1 cellular context compared by ENCODE assay signal in the genomic region with DNA sequence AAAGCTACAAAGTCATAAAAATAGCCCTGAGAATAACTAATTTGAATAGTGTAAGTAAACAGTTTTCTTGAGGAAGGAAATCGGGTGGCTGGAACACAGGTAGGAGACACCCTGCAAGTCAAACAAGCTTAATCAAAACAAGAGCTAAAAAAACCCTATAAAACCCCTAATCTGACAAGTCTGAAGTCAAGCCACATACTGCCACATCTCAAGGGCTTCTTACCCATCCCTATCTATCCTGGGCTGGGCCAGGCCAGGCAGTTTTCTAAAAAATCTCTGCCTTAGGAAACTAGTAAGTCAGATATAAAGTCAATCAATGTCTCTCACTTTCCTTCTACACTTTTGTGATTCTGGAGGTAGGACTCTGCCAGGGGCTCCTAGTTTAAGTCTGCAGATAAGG.
A peak's percentile ranks its signal among the peaks of the same experiment; 100 is the strongest.
TF ChIP-seq lines count a peak whose summit lies in the region.

No MANE protein-coding gene starts in this region.

TF ChIP-seq in HepG2, 621 proteins besides CTCF, POLR2A, EP300 and RAD21:
- TF ChIP-seq RBM22 (optimal IDR thresholded peaks at IDR 0.05; ENCODE audit: low read length): peak; percentile 38
- no peak for TF ChIP-seq ATF6 (CRISPR knock-in tag; conservative IDR thresholded peaks at IDR 0.05)
